In genomic region chr17:43832168-43832975, GRCh38 we compare ENCODE assay signal across 9 cellular contexts. TPM values are rescaled to one million over a fixed set of nuclear protein-coding genes. Genes with fewer than 3 reads are reported as not detected.
DNase-seq lines count a peak whose midpoint lies in the region; ATAC-seq, FAIRE-seq and TF ChIP-seq lines count a peak whose summit lies in the region.
"Had no signal": no experiment of that assay in that cellular context is flagged by ENCODE, and none has a peak within 500 bp of the region (broad histone marks: within the 10 kb centered on the region; RNA-seq: fewer than 3 reads in every experiment).

No MANE protein-coding gene starts in this region.

- peaks cover 3% of the 10 kb centered on the region for H3K9me3 Mint-ChIP-seq in activated T-helper 2 cell treated with anti-CD3 and anti-CD28 coated beads, Interferon-gamma antibody, Interleukin-2, Interleukin-4, amounts not matched to agents 10 μg/mL and 5 μg/mL and 100 μg/mL, durations not matched to agents 14 hours and 24 hours and 36 hours

- H3K4me1 Mint-ChIP-seq in activated T-helper 2 cell treated with anti-CD3 and anti-CD28 coated beads, Interferon-gamma antibody, Interleukin-2, Interleukin-4, amounts not matched to agents 10 μg/mL and 5 μg/mL and 100 μg/mL, durations not matched to agents 14 hours and 24 hours and 36 hours (ENCODE audit: low read depth) = peaks cover 13% of the 10 kb centered on the region

- ATAC-seq in pancreas = peak; percentile 63 to 75 (median 71)
- ATAC-seq in HG02571 (IDR thresholded peaks at IDR 0.05; ENCODE audit: unreplicated experiment) = no peak
- no peak for ATAC-seq in GM19452 (IDR thresholded peaks at IDR 0.05; ENCODE audit: unreplicated experiment)
- ATAC-seq in GM18505 (IDR thresholded peaks at IDR 0.05; ENCODE audit: unreplicated experiment) = no peak

- H3K27me3 Mint-ChIP-seq in activated T-helper 2 cell treated with anti-CD3 and anti-CD28 coated beads, Interferon-gamma antibody, Interleukin-2, Interleukin-4, amounts not matched to agents 10 μg/mL and 5 μg/mL and 100 μg/mL, durations not matched to agents 14 hours and 24 hours and 36 hours (ENCODE audit: low read depth) = peaks cover 51% of the 10 kb centered on the region

- no peaks in the 10 kb centered on the region for H3K27me3 ChIP-seq in pancreas

- H3K36me3 Mint-ChIP-seq in activated T-helper 2 cell treated with anti-CD3 and anti-CD28 coated beads, Interferon-gamma antibody, Interleukin-2, Interleukin-4, amounts not matched to agents 10 μg/mL and 5 μg/mL and 100 μg/mL, durations not matched to agents 14 hours and 24 hours and 36 hours (ENCODE audit: low read depth) = no peaks in the 10 kb centered on the region

- WGBS in pancreas, 2 donors = 7 to 10% methylated on average over 33 to 51 of the region's 51 CpGs

- FAIRE-seq in pancreas (lab: Jason Lieb, UNC) = no peak

- no peak for TF ChIP-seq CTCF in pancreas (IDR thresholded peaks at IDR 0.05)

- H3K4me3 Mint-ChIP-seq in activated T-helper 2 cell treated with anti-CD3 and anti-CD28 coated beads, Interferon-gamma antibody, Interleukin-2, Interleukin-4, amounts not matched to agents 10 μg/mL and 5 μg/mL and 100 μg/mL, durations not matched to agents 14 hours and 24 hours and 36 hours (ENCODE audit: low read depth) = peak overlapping the region; percentile 61

- H3K4me3 ChIP-seq in pancreas = peak overlapping the region; percentile 37 to 82 (median 74)

- H3K27ac ChIP-seq in pancreas = peak overlapping the region; percentile 48 to 77 (median 66)

- H3K4me1 ChIP-seq in pancreas = peaks cover 0 to 9% (median 0%) of the 10 kb centered on the region in 3 donors

- H3K9me3 ChIP-seq in pancreas = no peaks in the 10 kb centered on the region

- DNase-seq in Daoy (ENCODE audit: low read depth) (peak; percentile 82), M059J (ENCODE audit: low read depth) (peak; percentile 79), head of caudate nucleus (peak in 36 of 42 donors; percentile 7 to 70 (median 28)), pancreas (peak; percentile 29 to 82 (median 64))
- no peak for DNase-seq in activated T-helper 2 cell treated with anti-CD3 and anti-CD28 coated beads, Interferon-gamma antibody, Interleukin-2, Interleukin-4, amounts not matched to agents 10 μg/mL and 5 μg/mL and 100 μg/mL, durations not matched to agents 14 hours and 24 hours and 36 hours (ENCODE audit: low spot score)

- no peaks in the 10 kb centered on the region for H3K36me3 ChIP-seq in pancreas

- no peak overlapping the region for H3K27ac Mint-ChIP-seq in activated T-helper 2 cell treated with anti-CD3 and anti-CD28 coated beads, Interferon-gamma antibody, Interleukin-2, Interleukin-4, amounts not matched to agents 10 μg/mL and 5 μg/mL and 100 μg/mL, durations not matched to agents 14 hours and 24 hours and 36 hours

- intact Hi-C loops in activated T-helper 2 cell treated with anti-CD3 and anti-CD28 coated beads, Interferon-gamma antibody, Interleukin-2, Interleukin-4, amounts not matched to agents 10 μg/mL and 5 μg/mL and 100 μg/mL, durations not matched to agents 14 hours and 24 hours and 36 hours (cut with micrococcal nuclease) = no loop called here
- intact Hi-C loops in head of caudate nucleus (cut with DNase I) (no loop called here), pancreas (cut with DNase I) (no loop called here)

- no peak for TF ChIP-seq POLR2A in GM18505 (IDR thresholded peaks at IDR 0.05; ENCODE audit: borderline replicate concordance, extremely low read depth, insufficient read depth, insufficient read length)

RNA-seq across cellular contexts. Expression of gene MPP3, which starts 0.6 kb away (rescaled TPM):
- 9.0 and 17.7 TPM in 2 replicates for total RNA-seq in Daoy (2014; rRNA removed; shearing (Covaris generic))
- 5.1 and 5.9 TPM in 2 replicates for total RNA-seq in M059J (2014; rRNA removed; shearing (Covaris generic))
- total RNA-seq in activated T-helper 2 cell treated with anti-CD3 and anti-CD28 coated beads, Interferon-gamma antibody, Interleukin-2, Interleukin-4, amounts not matched to agents 10 μg/mL and 5 μg/mL and 100 μg/mL, durations not matched to agents 14 hours and 24 hours and 36 hours = 0.14 and 0.21 TPM in 2 replicates
- total RNA-seq in pancreas = 1 to 10 TPM; 3.4 to 7.0 (median 4.9) TPM
- polyA plus RNA-seq in pancreas = 10 to 100 TPM; 15.5 to 42.5 TPM
- total RNA-seq: T-helper 1 cell treated with Interleukin-12 subunit alpha and Interleukin-12 subunit beta and Interleukin-4 antibody, amounts not matched to agents 30 ng/mL and 1 ng/mL, for 36 hours had no signal

RNA-seq across cellular contexts. Expression of gene CD300LG, which starts 14.6 kb away (rescaled TPM):
- total RNA-seq in Daoy (2014; rRNA removed; shearing (Covaris generic)) = 0.51 TPM in 1 of 2 replicates, not detected in the other
- total RNA-seq in M059J (2014; rRNA removed; shearing (Covaris generic)) = not detected in 2 replicates
- not detected in 2 replicates for total RNA-seq in activated T-helper 2 cell treated with anti-CD3 and anti-CD28 coated beads, Interferon-gamma antibody, Interleukin-2, Interleukin-4, amounts not matched to agents 10 μg/mL and 5 μg/mL and 100 μg/mL, durations not matched to agents 14 hours and 24 hours and 36 hours
- under 1 TPM; 0.09 to 0.69 (median 0.37) TPM for total RNA-seq in pancreas
- polyA plus RNA-seq in pancreas = 1 to 10 TPM in 1 of 2 donors, under 1 TPM in 1; 0.47 to 4.3 TPM
- total RNA-seq: T-helper 1 cell treated with Interleukin-12 subunit alpha and Interleukin-12 subunit beta and Interleukin-4 antibody, amounts not matched to agents 30 ng/mL and 1 ng/mL, for 36 hours had no signal

RNA-seq across cellular contexts. Expression of gene CFAP97D1, which starts 52.1 kb away (rescaled TPM):
- total RNA-seq in Daoy (2014; rRNA removed; shearing (Covaris generic)) = not detected in 2 replicates
- not detected in 2 replicates for total RNA-seq in M059J (2014; rRNA removed; shearing (Covaris generic))
- total RNA-seq in activated T-helper 2 cell treated with anti-CD3 and anti-CD28 coated beads, Interferon-gamma antibody, Interleukin-2, Interleukin-4, amounts not matched to agents 10 μg/mL and 5 μg/mL and 100 μg/mL, durations not matched to agents 14 hours and 24 hours and 36 hours = not detected in 2 replicates
- total RNA-seq in pancreas = under 1 TPM in 1 of 6 donors, not detected in 5; 0.06 TPM
- polyA plus RNA-seq in pancreas = not detected
- total RNA-seq: T-helper 1 cell treated with Interleukin-12 subunit alpha and Interleukin-12 subunit beta and Interleukin-4 antibody, amounts not matched to agents 30 ng/mL and 1 ng/mL, for 36 hours had no signal

RNA-seq across cellular contexts. Expression of gene DUSP3, which starts 53.6 kb away (rescaled TPM):
- total RNA-seq in Daoy (2014; rRNA removed; shearing (Covaris generic)) = 14.2 and 17.8 TPM in 2 replicates
- 37.7 and 51.5 TPM in 2 replicates for total RNA-seq in M059J (2014; rRNA removed; shearing (Covaris generic))
- 12.6 and 14.8 TPM in 2 replicates for total RNA-seq in activated T-helper 2 cell treated with anti-CD3 and anti-CD28 coated beads, Interferon-gamma antibody, Interleukin-2, Interleukin-4, amounts not matched to agents 10 μg/mL and 5 μg/mL and 100 μg/mL, durations not matched to agents 14 hours and 24 hours and 36 hours
- 10 to 100 TPM; 29.4 to 45.9 (median 40.7) TPM for total RNA-seq in pancreas
- 10 to 100 TPM; 38.4 to 52.3 TPM for polyA plus RNA-seq in pancreas

Comparison
In these comparisons a context has a peak if more than half of its experiments do, and no peak if none do; other contexts are left out.
1. ATAC-seq: peak in pancreas (4 of 4); none in HG02571 (single experiment), GM19452 (single experiment) and GM18505 (single experiment).